Comparison of ENCODE assay signal across 11 cellular contexts in the genomic region with DNA sequence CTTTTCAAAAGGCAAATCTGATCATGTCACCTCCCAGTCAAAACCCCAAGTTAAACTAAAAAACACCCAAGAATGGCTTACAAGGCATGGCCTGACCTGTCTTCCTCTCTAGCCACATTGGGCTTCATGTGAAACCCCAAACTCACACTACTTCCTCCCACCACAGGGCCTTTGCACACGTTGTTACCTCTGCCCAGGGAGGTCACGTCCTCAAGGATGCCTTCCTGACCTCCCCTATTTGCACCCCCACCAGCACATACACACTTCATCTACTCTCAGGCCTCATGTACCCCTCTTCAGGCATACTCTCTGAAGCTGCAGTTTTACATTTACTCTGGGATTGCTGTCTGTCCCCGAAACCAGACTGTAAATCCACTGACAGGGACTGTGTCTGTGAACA. TPM values are rescaled to one million over a fixed set of nuclear protein-coding genes. Genes with fewer than 3 reads are reported as not detected.
DNase-seq lines count a peak whose midpoint lies in the region; TF ChIP-seq lines count a peak whose summit lies in the region.
"Had no signal": no experiment of that assay in that cellular context is flagged by ENCODE, and none has a peak within 500 bp of the region (broad histone marks: within the 10 kb centered on the region; RNA-seq: fewer than 3 reads in every experiment).

No MANE protein-coding gene starts in this region.

- POLR2A ChIA-PET in OCI-LY7 (lab: Charles Lee) = interaction anchor here (0.6 to 10.6 kb wide), 6 partner anchors 8 to 60 kb away, joined by 4 to 155 read pairs (median 8); no protein-coding TSS in a partner anchor

- peaks cover 95% of the 10 kb centered on the region for H3K79me2 ChIP-seq in OCI-LY7 (ENCODE audit: insufficient read depth, low read depth, low read length)
- peaks cover 91% of the 10 kb centered on the region for H3K79me2 ChIP-seq in smooth muscle cell (ENCODE audit: low read depth)
- H3K79me2 ChIP-seq in MM.1S (ENCODE audit: low read length) = peaks cover 99% of the 10 kb centered on the region

- H3K4me3 ChIP-seq in GM08714 (ENCODE audit: low read length) (peak overlapping the region; percentile 16; the same call in 1 of the 2 replicates), OCI-LY7 (ENCODE audit: low read depth, low read length, poor library complexity, severe bottlenecking) (peak overlapping the region; percentile 87), smooth muscle cell (peak overlapping the region; percentile 77), MM.1S (ENCODE audit: low read length) (no peak overlapping the region)
- H3K4me3 ChIP-seq in effector memory CD4-positive, alpha-beta T cell (ENCODE audit: insufficient read depth, low read depth, low read length, poor library complexity, severe bottlenecking) = peak overlapping the region; percentile 41

- intact Hi-C loops in OCI-LY7 (cut with micrococcal nuclease; ENCODE audit: unreplicated experiment) = loop anchor here (5.0 kb wide), 1 partner anchor 159 kb away; no protein-coding TSS in a partner anchor

- H3K9ac ChIP-seq in smooth muscle cell (ENCODE audit: low read depth) (no peak overlapping the region), MM.1S (ENCODE audit: low read length) (no peak overlapping the region)

- 87% methylated on average over 3 of the region's 3 CpGs for WGBS in smooth muscle cell (ENCODE audit: low lambda C conversion rate)

- H3K4me1 ChIP-seq in OCI-LY7 (ENCODE audit: insufficient read depth, low read length, poor library complexity, severe bottlenecking) (peaks cover 74% of the 10 kb centered on the region), smooth muscle cell (ENCODE audit: low read depth) (peaks cover 37% of the 10 kb centered on the region), MM.1S (ENCODE audit: low read length) (peaks cover 20% of the 10 kb centered on the region)
- H3K4me1 ChIP-seq in effector memory CD4-positive, alpha-beta T cell (ENCODE audit: control insufficient read depth, insufficient read depth, low read length, poor library complexity, severe bottlenecking) = peaks cover 64% of the 10 kb centered on the region

- peaks cover 92% of the 10 kb centered on the region for H3K36me3 ChIP-seq in OCI-LY7 (ENCODE audit: insufficient read depth, low read length)
- H3K36me3 ChIP-seq in effector memory CD4-positive, alpha-beta T cell (ENCODE audit: control insufficient read depth, insufficient read depth, low read length) = peaks cover 11% of the 10 kb centered on the region
- no peaks in the 10 kb centered on the region for H3K36me3 ChIP-seq in smooth muscle cell (ENCODE audit: low read depth)
- H3K36me3 ChIP-seq in MM.1S (replicated peaks; ENCODE audit: insufficient read depth, low read length) = no peaks in the 10 kb centered on the region; the same call in 1 of the 2 replicates

- H4K20me1 ChIP-seq in OCI-LY7 (ENCODE audit: insufficient read depth, low read length) = peaks cover 46% of the 10 kb centered on the region
- H4K20me1 ChIP-seq in smooth muscle cell (ENCODE audit: low read depth) = peaks cover 95% of the 10 kb centered on the region
- peaks cover 18% of the 10 kb centered on the region for H4K20me1 ChIP-seq in MM.1S (ENCODE audit: insufficient read depth, low read length)

- no peaks in the 10 kb centered on the region for H3K27me3 ChIP-seq in effector memory CD4-positive, alpha-beta T cell (replicated peaks; ENCODE audit: control insufficient read depth, insufficient read depth, low read length, poor library complexity, severe bottlenecking)
- no peaks in the 10 kb centered on the region for H3K27me3 ChIP-seq in smooth muscle cell (ENCODE audit: low read depth)
- no peaks in the 10 kb centered on the region for H3K27me3 ChIP-seq in MM.1S (replicated peaks; ENCODE audit: insufficient read depth, low read length)

- no TSS peak for BruUV-seq in OCI-LY7 (replicated peaks; lab: Mats Ljungman, UMichigan)

- no peak for DNase-seq in OCI-LY7 (ENCODE audit: low spot score)
- DNase-seq in effector memory CD4-positive, alpha-beta T cell = no peak
- DNase-seq in smooth muscle cell (lab: John Stamatoyannopoulos, UW; ENCODE audit: unreplicated experiment) = no peak
- DNase-seq in NCI-H774 (lab: John Stamatoyannopoulos, UW) = no peak
- DNase-seq in middle frontal gyrus (ENCODE audit: extremely low spot score, low spot score) = no peak
- no peak for DNase-seq in MM.1S
- no peak for DNase-seq in iPS-NIHi7 (ENCODE audit: extremely low spot score)
- DNase-seq: NCI-H187, SHP77 had no signal

- H3F3A ChIP-seq in smooth muscle cell (ENCODE audit: low read depth) (no peaks in the 10 kb centered on the region), MM.1S (ENCODE audit: insufficient read depth, low read length) (peaks cover 5% of the 10 kb centered on the region)

- H3K9me2 ChIP-seq in OCI-LY7 (ENCODE audit: insufficient read depth, low read length) = no peaks in the 10 kb centered on the region
- H3K9me2 ChIP-seq in MM.1S (replicated peaks; ENCODE audit: insufficient read depth, low read length) = no peaks in the 10 kb centered on the region

- H3K27ac ChIP-seq in OCI-LY7 (ENCODE audit: low read depth, low read length, poor library complexity, severe bottlenecking) (peak overlapping the region; percentile 100), smooth muscle cell (ENCODE audit: low read depth) (peak overlapping the region; percentile 7), MM.1S (ENCODE audit: low read length) (no peak overlapping the region)
- H3K27ac ChIP-seq in effector memory CD4-positive, alpha-beta T cell (ENCODE audit: insufficient read depth, low read length, poor library complexity, severe bottlenecking) = peak overlapping the region; percentile 59
- H3K27ac ChIP-seq: HL-60 had no signal

- CTCF ChIA-PET in OCI-LY7 (lab: Charles Lee; ENCODE audit: unreplicated experiment) = no interaction called here

- no peak for TF ChIP-seq CTCF in OCI-LY7 (conservative IDR thresholded peaks at IDR 0.05; ENCODE audit: low read length)
- TF ChIP-seq CTCF in smooth muscle cell (IDR thresholded peaks at IDR 0.05; ENCODE audit: borderline replicate concordance, insufficient read depth, poor library complexity, severe bottlenecking) = no peak
- TF ChIP-seq CTCF in MM.1S (IDR thresholded peaks at IDR 0.05; ENCODE audit: low read length) = no peak

- H2AFZ ChIP-seq in OCI-LY7 (ENCODE audit: low read length) (no peak overlapping the region), smooth muscle cell (ENCODE audit: low read depth) (no peak overlapping the region), MM.1S (ENCODE audit: low read length) (no peak overlapping the region)

- H3K4me2 ChIP-seq in OCI-LY7 (ENCODE audit: low read length) (peak overlapping the region; percentile 98), smooth muscle cell (no peak overlapping the region), MM.1S (ENCODE audit: low read depth, low read length) (no peak overlapping the region)

- no peaks in the 10 kb centered on the region for H3K9me3 ChIP-seq in OCI-LY7 (ENCODE audit: low read length)
- H3K9me3 ChIP-seq in effector memory CD4-positive, alpha-beta T cell (ENCODE audit: control insufficient read depth, low read length) = no peaks in the 10 kb centered on the region
- H3K9me3 ChIP-seq in smooth muscle cell (replicated peaks; ENCODE audit: low read depth) = no peaks in the 10 kb centered on the region
- H3K9me3 ChIP-seq in MM.1S (replicated peaks; ENCODE audit: insufficient read depth, low read length) = no peaks in the 10 kb centered on the region

RNA-seq across cellular contexts. Expression of gene EZR, which starts 6.1 kb away (rescaled TPM):
- total RNA-seq in OCI-LY7 (2014; rRNA removed; shearing (Covaris generic)) = 268 and 360 TPM in 2 replicates
- total RNA-seq in OCI-LY7 (2022) (415 and 440 TPM in 2 replicates), smooth muscle cell (98.4 and 113 TPM in 2 replicates)
- polyA plus RNA-seq in smooth muscle cell = 55.0 and 190 TPM in 2 replicates
